In genomic region chr17:35051579-35052239, GRCh38 we compare ENCODE assay signal across 1 cellular context.
TF ChIP-seq lines count a peak whose summit lies in the region.

No MANE protein-coding gene starts in this region.

TF ChIP-seq in GM12878, 131 proteins besides CTCF, POLR2A, EP300 and RAD21 (continued from another document):
- TF ChIP-seq GATAD2B (conservative IDR thresholded peaks at IDR 0.05; ENCODE audit: low read depth) (no peak), E2F4 (IDR thresholded peaks at IDR 0.05; ENCODE audit: low read depth, low read length) (no peak), NFXL1 (IDR thresholded peaks at IDR 0.05; ENCODE audit: borderline replicate concordance) (no peak), ZBTB11 (CRISPR knock-in tag; IDR thresholded peaks at IDR 0.05) (no peak), BCL11A (IDR thresholded peaks at IDR 0.05; ENCODE audit: low read depth, low read length) (peak; percentile 51; the same call in 1 of the 2 replicates), IKZF1 (conservative IDR thresholded peaks at IDR 0.05) (peak; percentile 69), EED (IDR thresholded peaks at IDR 0.05; ENCODE audit: low read depth) (no peak), MYB (IDR thresholded peaks at IDR 0.05; ENCODE audit: borderline replicate concordance, low read depth, low read length) (no peak), BACH1 (IDR thresholded peaks at IDR 0.05; ENCODE audit: borderline replicate concordance) (no peak; the same call in 1 of the 2 replicates), PBX3 (IDR thresholded peaks at IDR 0.05; ENCODE audit: insufficient replicate concordance, low read depth, low read length) (no peak), STAT3 (IDR thresholded peaks at IDR 0.05; ENCODE audit: low read depth, low read length) (no peak), POU2F2 (IDR thresholded peaks at IDR 0.05; ENCODE audit: borderline replicate concordance, low read depth, low read length) (no peak), ASH2L (IDR thresholded peaks at IDR 0.05; ENCODE audit: borderline replicate concordance, low read depth) (no peak), CBFB (IDR thresholded peaks at IDR 0.05; ENCODE audit: low read depth) (peak; percentile 23; the same call in 1 of the 2 replicates), TCF3 (IDR thresholded peaks at IDR 0.05; ENCODE audit: borderline replicate concordance, insufficient read depth, low read depth, low read length) (no peak), LARP7 (IDR thresholded peaks at IDR 0.05) (no peak), SUZ12 (IDR thresholded peaks at IDR 0.05; ENCODE audit: unreplicated experiment) (no peak), ETV6 (conservative IDR thresholded peaks at IDR 0.05 in 1 of 2, IDR thresholded peaks at IDR 0.05 in 1 of 2; ENCODE audit: borderline replicate concordance in 1 of 2, low read depth in 1 of 2) (no peak), ZNF217 (IDR thresholded peaks at IDR 0.05) (no peak), NR2F1 (conservative IDR thresholded peaks at IDR 0.05) (no peak), KAT2A (conservative IDR thresholded peaks at IDR 0.05; ENCODE audit: control insufficient read depth, low read depth, low read length) (no peak), CEBPB (IDR thresholded peaks at IDR 0.05; ENCODE audit: borderline replicate concordance in 1 of 2, low read depth in 2 of 2, low read length in 2 of 2) (no peak), SKIL (IDR thresholded peaks at IDR 0.05; ENCODE audit: low read depth, poor library complexity, severe bottlenecking) (no peak), RELA (IDR thresholded peaks at IDR 0.05; ENCODE audit: borderline replicate concordance, partially characterized antibody) (no peak), NRF1 (conservative IDR thresholded peaks at IDR 0.05; ENCODE audit: low read depth, low read length) (no peak), KLF5 (IDR thresholded peaks at IDR 0.05; ENCODE audit: partially characterized antibody) (no peak), SIN3A (IDR thresholded peaks at IDR 0.05; ENCODE audit: low read depth, low read length) (no peak), POLR2AphosphoS5 (IDR thresholded peaks at IDR 0.05; ENCODE audit: low read length) (no peak; the same call in 1 of the 2 replicates)
